Comparison of ENCODE assay signal across 17 cellular contexts in the genomic region with DNA sequence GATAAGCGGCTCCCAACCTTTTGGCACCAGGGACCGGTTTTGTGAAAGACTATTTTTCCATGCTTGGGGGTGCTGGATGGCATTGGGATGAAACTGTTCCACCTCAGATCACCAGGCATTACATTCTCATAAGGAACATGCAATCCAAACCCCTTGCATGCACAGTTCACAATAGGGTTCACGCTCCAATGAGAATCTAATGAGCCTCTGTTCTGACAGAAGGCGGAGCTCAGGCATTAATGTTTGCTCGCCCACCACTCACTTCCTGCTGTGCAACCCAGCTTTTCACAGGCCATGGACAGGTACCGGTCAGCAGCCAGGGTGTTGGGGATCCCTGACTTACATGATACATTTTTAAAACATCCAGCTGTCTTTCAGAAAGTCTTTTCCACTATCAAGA.
"Had no signal": no experiment of that assay in that cellular context is flagged by ENCODE, and none has a peak within 500 bp of the region (broad histone marks: within the 10 kb centered on the region; RNA-seq: fewer than 3 reads in every experiment).

No MANE protein-coding gene starts in this region.

- H3K36me3 ChIP-seq: ascending aorta, stomach, thoracic aorta had no signal

- ATAC-seq: activated CD8-positive, alpha-beta T cell treated with anti-CD3 and anti-CD28 coated beads, Interleukin-2, amount 10 ng/mL, durations not matched to agents 7 days and 5 days; esophagus mucosa; left cardiac atrium; mucosa of descending colon; naive thymus-derived CD8-positive, alpha-beta T cell; right cardiac atrium had no signal

- DNase-seq: activated CD4-positive, alpha-beta T cell treated with anti-CD3 and anti-CD28 coated beads for 4 hours; activated CD8-positive, alpha-beta memory T cell treated with anti-CD3 and anti-CD28 coated beads, Interleukin-2, amount 50 U/mL, for 48 hours; activated CD8-positive, alpha-beta T cell treated with anti-CD3 and anti-CD28 coated beads, Interleukin-2, amount 10 ng/mL, durations not matched to agents 7 days and 5 days; dorsolateral prefrontal cortex; immature natural killer cell; left cardiac atrium; mucosa of descending colon; naive thymus-derived CD8-positive, alpha-beta T cell; posterior cingulate gyrus; right cardiac atrium; small intestine; stomach had no signal

- H3K4me1 ChIP-seq: ascending aorta, stomach had no signal

- FAIRE-seq: bronchial epithelial cell, endometrium, small intestine had no signal

- H3K4me3 ChIP-seq: ascending aorta, dorsolateral prefrontal cortex, mucosa of descending colon, stomach, thoracic aorta had no signal

- H3K9me3 ChIP-seq: ascending aorta, mucosa of descending colon, stomach, thoracic aorta had no signal

- H3K27me3 ChIP-seq: ascending aorta, dorsolateral prefrontal cortex, stomach had no signal

- H3K27ac ChIP-seq: ascending aorta, dorsolateral prefrontal cortex, stomach, thoracic aorta had no signal
